In genomic region chr6:89353118-89353556, GRCh38 we compare ENCODE assay signal across 8 cellular contexts. TPM values are rescaled to one million over a fixed set of nuclear protein-coding genes. Genes with fewer than 3 reads are reported as not detected.
DNase-seq lines count a peak whose midpoint lies in the region; ATAC-seq and TF ChIP-seq lines count a peak whose summit lies in the region.

No MANE protein-coding gene starts in this region.

- TF ChIP-seq EP300 in gastroesophageal sphincter (IDR thresholded peaks at IDR 0.05) = no peak

- no peak for TF ChIP-seq CTCF in GM12865 (IDR thresholded peaks at IDR 0.05; ENCODE audit: insufficient read depth, low read depth, low read length, missing control alignments)
- no peak for TF ChIP-seq CTCF in VCaP (conservative IDR thresholded peaks at IDR 0.05)
- no peak for TF ChIP-seq CTCF in gastroesophageal sphincter (IDR thresholded peaks at IDR 0.05)

- H3K4me1 ChIP-seq in gastroesophageal sphincter = peaks cover 0 to 43% (median 11%) of the 10 kb centered on the region in 3 donors
- peaks cover 11% of the 10 kb centered on the region for H3K4me1 ChIP-seq in rectal smooth muscle tissue (ENCODE audit: control insufficient read depth, insufficient read depth, low read length)

- DNase-seq in GM12865 (ENCODE audit: low read depth) = no peak

- peak; percentile 0 for ATAC-seq in gastroesophageal sphincter
- ATAC-seq in GM19395 (IDR thresholded peaks at IDR 0.05; ENCODE audit: unreplicated experiment) = no peak
- no peak for ATAC-seq in HG02840 (IDR thresholded peaks at IDR 0.05; ENCODE audit: low FRiP score, unreplicated experiment)
- no peak for ATAC-seq in HG03095 (IDR thresholded peaks at IDR 0.05; ENCODE audit: unreplicated experiment)
- no peak for ATAC-seq in HG03135 (IDR thresholded peaks at IDR 0.05; ENCODE audit: unreplicated experiment)

- H3K27me3 ChIP-seq in gastroesophageal sphincter = no peaks in the 10 kb centered on the region
- H3K27me3 ChIP-seq in rectal smooth muscle tissue (ENCODE audit: control insufficient read depth, insufficient read depth, low read length) = no peaks in the 10 kb centered on the region

- H3K27ac ChIP-seq in VCaP (peak overlapping the region; percentile 97), gastroesophageal sphincter (peak overlapping the region; percentile 89 to 99 (median 96)), rectal smooth muscle tissue (ENCODE audit: low read depth, low read length) (peak overlapping the region; percentile 96)

- H3K9me3 ChIP-seq in gastroesophageal sphincter = no peaks in the 10 kb centered on the region

- no peaks in the 10 kb centered on the region for H3K36me3 ChIP-seq in gastroesophageal sphincter
- no peaks in the 10 kb centered on the region for H3K36me3 ChIP-seq in rectal smooth muscle tissue (ENCODE audit: control insufficient read depth, insufficient read depth, low read length)

- H3K4me3 ChIP-seq in GM12865 (ENCODE audit: low read depth, low read length) = peak overlapping the region; percentile 100
- H3K4me3 ChIP-seq in gastroesophageal sphincter = peak overlapping the region; percentile 62 to 92
- peak overlapping the region; percentile 68 for H3K4me3 ChIP-seq in rectal smooth muscle tissue (ENCODE audit: low read length)

- TF ChIP-seq POLR2A in gastroesophageal sphincter (IDR thresholded peaks at IDR 0.05) = no peak

- H3K9ac ChIP-seq in rectal smooth muscle tissue (ENCODE audit: low read length) = peak overlapping the region; percentile 85

- 45 to 59% methylated on average over 4 to 15 of the region's 27 CpGs for WGBS in gastroesophageal sphincter (ENCODE audit: low coverage in 1 of 2), 2 donors

RNA-seq across cellular contexts. Expression of gene UBE2J1, which starts 0.6 kb away (rescaled TPM):
- total RNA-seq in gastroesophageal sphincter = 10 to 100 TPM; 32.7 to 42.9 (median 36.9) TPM

RNA-seq across cellular contexts. Expression of gene GABRR2, which starts 38.0 kb away (rescaled TPM):
- 1 to 10 TPM in 1 of 4 donors, under 1 TPM in 1, not detected in 2; 0.30 to 1.3 TPM for total RNA-seq in gastroesophageal sphincter

RNA-seq across cellular contexts. Expression of gene RRAGD, which starts 58.9 kb away (rescaled TPM):
- 10 to 100 TPM; 14.8 to 38.5 (median 24.8) TPM for total RNA-seq in gastroesophageal sphincter
